1 cellular context compared by ENCODE assay signal in the genomic region with DNA sequence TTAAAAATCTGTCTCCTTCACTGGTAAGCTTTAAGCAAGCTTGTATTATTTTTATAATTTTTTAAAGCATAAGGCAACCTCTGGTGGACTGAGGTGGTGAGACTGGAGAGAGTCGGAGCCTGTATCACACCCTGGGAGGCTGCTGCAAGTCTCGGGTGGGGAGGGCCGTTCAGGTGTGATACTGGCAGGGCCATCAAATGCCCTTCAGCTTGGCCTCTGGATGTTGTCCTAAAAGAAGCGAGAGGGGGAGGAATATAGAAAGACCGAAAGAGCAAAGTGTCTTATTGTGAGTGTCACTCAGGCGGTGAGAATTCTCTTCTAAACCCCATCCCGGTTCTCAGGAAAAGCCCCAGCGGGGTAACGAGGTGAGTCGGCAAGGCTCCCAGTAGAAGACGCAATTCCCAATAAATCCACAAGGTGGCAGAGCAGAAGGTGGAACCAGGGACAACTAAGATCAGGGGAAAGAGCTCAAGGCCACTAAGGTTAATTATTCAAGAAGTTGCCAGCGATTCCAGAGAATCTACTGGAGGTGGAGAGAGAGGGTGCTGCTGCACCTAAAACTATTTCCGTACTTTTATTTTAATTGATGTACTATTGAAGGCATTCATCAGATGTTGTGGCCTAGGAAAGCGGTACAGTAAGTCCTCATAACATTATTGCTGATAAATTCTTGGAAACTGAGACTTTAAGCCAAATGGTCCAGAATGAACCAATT.
TF ChIP-seq lines count a peak whose summit lies in the region.

No MANE protein-coding gene starts in this region.

TF ChIP-seq in HepG2, 621 proteins besides CTCF, POLR2A, EP300 and RAD21 (continued from another document and continues in another):
- TF ChIP-seq, protein P1, sequence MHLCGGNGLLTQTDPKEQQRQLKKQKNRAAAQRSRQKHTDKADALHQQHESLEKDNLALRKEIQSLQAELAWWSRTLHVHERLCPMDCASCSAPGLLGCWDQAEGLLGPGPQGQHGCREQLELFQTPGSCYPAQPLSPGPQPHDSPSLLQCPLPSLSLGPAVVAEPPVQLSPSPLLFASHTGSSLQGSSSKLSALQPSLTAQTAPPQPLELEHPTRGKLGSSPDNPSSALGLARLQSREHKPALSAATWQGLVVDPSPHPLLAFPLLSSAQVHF (CRISPR knock-in tag; IDR thresholded peaks at IDR 0.05) = no peak
- TF ChIP-seq, protein P2, sequence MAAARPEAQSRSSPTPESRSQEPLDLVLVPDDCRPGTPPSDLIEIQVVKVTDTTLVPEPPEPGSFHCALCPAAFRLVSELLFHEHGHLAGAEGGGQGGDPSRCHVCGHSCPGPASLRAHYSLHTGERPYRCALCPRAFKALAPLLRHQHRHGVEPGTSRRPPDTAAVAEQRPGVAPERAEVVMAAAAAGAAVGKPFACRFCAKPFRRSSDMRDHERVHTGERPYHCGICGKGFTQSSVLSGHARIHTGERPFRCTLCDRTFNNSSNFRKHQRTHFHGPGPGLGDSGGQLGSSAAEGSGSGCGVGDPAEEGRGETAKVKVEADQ (CRISPR knock-in tag; IDR thresholded peaks at IDR 0.05; ENCODE audit: borderline replicate concordance) = no peak
- TF ChIP-seq AGO1 (IDR thresholded peaks at IDR 0.05; ENCODE audit: low read depth, low read length, poor library complexity, severe bottlenecking) (no peak), ZNF17 (CRISPR knock-in tag; IDR thresholded peaks at IDR 0.05) (no peak), PHF20 (CRISPR knock-in tag; IDR thresholded peaks at IDR 0.05) (no peak), MIER2 (CRISPR knock-in tag; IDR thresholded peaks at IDR 0.05) (0 out of 2 replicates have a peak, but pooled peaks have one; percentile 51), EHMT2 (IDR thresholded peaks at IDR 0.05; ENCODE audit: borderline replicate concordance, low read depth, low read length) (no peak), TBX3 (IDR thresholded peaks at IDR 0.05; ENCODE audit: borderline replicate concordance) (no peak), SRSF1 (optimal IDR thresholded peaks at IDR 0.05; ENCODE audit: low read depth, low read length) (no peak), MTF2 (CRISPR knock-in tag; IDR thresholded peaks at IDR 0.05; ENCODE audit: borderline replicate concordance) (0 out of 2 replicates have a peak, but pooled peaks have one; percentile 50), ZNF101 (CRISPR knock-in tag; IDR thresholded peaks at IDR 0.05; ENCODE audit: borderline replicate concordance, low read depth) (no peak), HMG20A (CRISPR knock-in tag; IDR thresholded peaks at IDR 0.05; ENCODE audit: borderline replicate concordance) (peak; percentile 43; the same call in 1 of the 2 replicates), ZNF256 (CRISPR knock-in tag; conservative IDR thresholded peaks at IDR 0.05) (no peak), HNRNPL (IDR thresholded peaks at IDR 0.05; ENCODE audit: low read depth, low read length) (no peak), AKAP8 (CRISPR knock-in tag; IDR thresholded peaks at IDR 0.05) (no peak), ERF (CRISPR knock-in tag; IDR thresholded peaks at IDR 0.05) (peak; percentile 86; the same call in 1 of the 2 replicates), ZNF839 (CRISPR knock-in tag; IDR thresholded peaks at IDR 0.05; ENCODE audit: borderline replicate concordance) (no peak), ZNF292 (CRISPR knock-in tag; IDR thresholded peaks at IDR 0.05; ENCODE audit: borderline replicate concordance, low read depth) (peak; percentile 76; the same call in 1 of the 2 replicates), BORCS8-MEF2B (CRISPR knock-in tag; IDR thresholded peaks at IDR 0.05) (no peak; the same call in 1 of the 2 replicates), ZNF776 (CRISPR knock-in tag; IDR thresholded peaks at IDR 0.05) (no peak), ZNF768 (CRISPR knock-in tag; IDR thresholded peaks at IDR 0.05) (no peak), ZSCAN12 (CRISPR knock-in tag; IDR thresholded peaks at IDR 0.05) (no peak), KLF6 (CRISPR knock-in tag; IDR thresholded peaks at IDR 0.05) (no peak), EZH2 (conservative IDR thresholded peaks at IDR 0.05; ENCODE audit: low read depth, low read length) (no peak), MEF2D (CRISPR knock-in tag; IDR thresholded peaks at IDR 0.05) (no peak), PHB2 (IDR thresholded peaks at IDR 0.05; ENCODE audit: partially characterized antibody) (no peak), ATF7-NPFF (CRISPR knock-in tag; IDR thresholded peaks at IDR 0.05; ENCODE audit: low read depth) (no peak), ZC3H4 (CRISPR knock-in tag; IDR thresholded peaks at IDR 0.05; ENCODE audit: borderline replicate concordance) (no peak), ZNF781 (CRISPR knock-in tag; IDR thresholded peaks at IDR 0.05; ENCODE audit: borderline replicate concordance, not compliant biosample characterization) (no peak), IKZF4 (CRISPR knock-in tag; IDR thresholded peaks at IDR 0.05; ENCODE audit: borderline replicate concordance, low read depth, not compliant biosample characterization) (no peak)
- TF ChIP-seq, protein P3, sequence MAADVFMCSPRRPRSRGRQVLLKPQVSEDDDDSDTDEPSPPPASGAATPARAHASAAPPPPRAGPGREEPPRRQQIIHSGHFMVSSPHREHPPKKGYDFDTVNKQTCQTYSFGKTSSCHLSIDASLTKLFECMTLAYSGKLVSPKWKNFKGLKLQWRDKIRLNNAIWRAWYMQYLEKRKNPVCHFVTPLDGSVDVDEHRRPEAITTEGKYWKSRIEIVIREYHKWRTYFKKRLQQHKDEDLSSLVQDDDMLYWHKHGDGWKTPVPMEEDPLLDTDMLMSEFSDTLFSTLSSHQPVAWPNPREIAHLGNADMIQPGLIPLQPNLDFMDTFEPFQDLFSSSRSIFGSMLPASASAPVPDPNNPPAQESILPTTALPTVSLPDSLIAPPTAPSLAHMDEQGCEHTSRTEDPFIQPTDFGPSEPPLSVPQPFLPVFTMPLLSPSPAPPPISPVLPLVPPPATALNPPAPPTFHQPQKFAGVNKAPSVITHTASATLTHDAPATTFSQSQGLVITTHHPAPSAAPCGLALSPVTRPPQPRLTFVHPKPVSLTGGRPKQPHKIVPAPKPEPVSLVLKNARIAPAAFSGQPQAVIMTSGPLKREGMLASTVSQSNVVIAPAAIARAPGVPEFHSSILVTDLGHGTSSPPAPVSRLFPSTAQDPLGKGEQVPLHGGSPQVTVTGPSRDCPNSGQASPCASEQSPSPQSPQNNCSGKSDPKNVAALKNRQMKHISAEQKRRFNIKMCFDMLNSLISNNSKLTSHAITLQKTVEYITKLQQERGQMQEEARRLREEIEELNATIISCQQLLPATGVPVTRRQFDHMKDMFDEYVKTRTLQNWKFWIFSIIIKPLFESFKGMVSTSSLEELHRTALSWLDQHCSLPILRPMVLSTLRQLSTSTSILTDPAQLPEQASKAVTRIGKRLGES (CRISPR knock-in tag; IDR thresholded peaks at IDR 0.05; ENCODE audit: borderline replicate concordance) = no peak
- TF ChIP-seq, protein P4, sequence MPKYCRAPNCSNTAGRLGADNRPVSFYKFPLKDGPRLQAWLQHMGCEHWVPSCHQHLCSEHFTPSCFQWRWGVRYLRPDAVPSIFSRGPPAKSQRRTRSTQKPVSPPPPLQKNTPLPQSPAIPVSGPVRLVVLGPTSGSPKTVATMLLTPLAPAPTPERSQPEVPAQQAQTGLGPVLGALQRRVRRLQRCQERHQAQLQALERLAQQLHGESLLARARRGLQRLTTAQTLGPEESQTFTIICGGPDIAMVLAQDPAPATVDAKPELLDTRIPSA (CRISPR knock-in tag; IDR thresholded peaks at IDR 0.05; ENCODE audit: borderline replicate concordance) = no peak
- TF ChIP-seq, protein P5, sequence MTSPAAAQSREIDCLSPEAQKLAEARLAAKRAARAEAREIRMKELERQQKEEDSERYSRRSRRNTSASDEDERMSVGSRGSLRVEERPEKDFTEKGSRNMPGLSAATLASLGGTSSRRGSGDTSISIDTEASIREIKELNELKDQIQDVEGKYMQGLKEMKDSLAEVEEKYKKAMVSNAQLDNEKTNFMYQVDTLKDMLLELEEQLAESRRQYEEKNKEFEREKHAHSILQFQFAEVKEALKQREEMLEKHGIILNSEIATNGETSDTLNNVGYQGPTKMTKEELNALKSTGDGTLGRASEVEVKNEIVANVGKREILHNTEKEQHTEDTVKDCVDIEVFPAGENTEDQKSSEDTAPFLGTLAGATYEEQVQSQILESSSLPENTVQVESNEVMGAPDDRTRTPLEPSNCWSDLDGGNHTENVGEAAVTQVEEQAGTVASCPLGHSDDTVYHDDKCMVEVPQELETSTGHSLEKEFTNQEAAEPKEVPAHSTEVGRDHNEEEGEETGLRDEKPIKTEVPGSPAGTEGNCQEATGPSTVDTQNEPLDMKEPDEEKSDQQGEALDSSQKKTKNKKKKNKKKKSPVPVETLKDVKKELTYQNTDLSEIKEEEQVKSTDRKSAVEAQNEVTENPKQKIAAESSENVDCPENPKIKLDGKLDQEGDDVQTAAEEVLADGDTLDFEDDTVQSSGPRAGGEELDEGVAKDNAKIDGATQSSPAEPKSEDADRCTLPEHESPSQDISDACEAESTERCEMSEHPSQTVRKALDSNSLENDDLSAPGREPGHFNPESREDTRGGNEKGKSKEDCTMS (CRISPR knock-in tag; conservative IDR thresholded peaks at IDR 0.05) = 0 out of 2 replicates have a peak, but pooled peaks have one; percentile 26
- TF ChIP-seq, protein P6, sequence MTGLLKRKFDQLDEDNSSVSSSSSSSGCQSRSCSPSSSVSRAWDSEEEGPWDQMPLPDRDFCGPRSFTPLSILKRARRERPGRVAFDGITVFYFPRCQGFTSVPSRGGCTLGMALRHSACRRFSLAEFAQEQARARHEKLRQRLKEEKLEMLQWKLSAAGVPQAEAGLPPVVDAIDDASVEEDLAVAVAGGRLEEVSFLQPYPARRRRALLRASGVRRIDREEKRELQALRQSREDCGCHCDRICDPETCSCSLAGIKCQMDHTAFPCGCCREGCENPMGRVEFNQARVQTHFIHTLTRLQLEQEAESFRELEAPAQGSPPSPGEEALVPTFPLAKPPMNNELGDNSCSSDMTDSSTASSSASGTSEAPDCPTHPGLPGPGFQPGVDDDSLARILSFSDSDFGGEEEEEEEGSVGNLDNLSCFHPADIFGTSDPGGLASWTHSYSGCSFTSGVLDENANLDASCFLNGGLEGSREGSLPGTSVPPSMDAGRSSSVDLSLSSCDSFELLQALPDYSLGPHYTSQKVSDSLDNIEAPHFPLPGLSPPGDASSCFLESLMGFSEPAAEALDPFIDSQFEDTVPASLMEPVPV (CRISPR knock-in tag; IDR thresholded peaks at IDR 0.05) = no peak
- TF ChIP-seq, protein P7, sequence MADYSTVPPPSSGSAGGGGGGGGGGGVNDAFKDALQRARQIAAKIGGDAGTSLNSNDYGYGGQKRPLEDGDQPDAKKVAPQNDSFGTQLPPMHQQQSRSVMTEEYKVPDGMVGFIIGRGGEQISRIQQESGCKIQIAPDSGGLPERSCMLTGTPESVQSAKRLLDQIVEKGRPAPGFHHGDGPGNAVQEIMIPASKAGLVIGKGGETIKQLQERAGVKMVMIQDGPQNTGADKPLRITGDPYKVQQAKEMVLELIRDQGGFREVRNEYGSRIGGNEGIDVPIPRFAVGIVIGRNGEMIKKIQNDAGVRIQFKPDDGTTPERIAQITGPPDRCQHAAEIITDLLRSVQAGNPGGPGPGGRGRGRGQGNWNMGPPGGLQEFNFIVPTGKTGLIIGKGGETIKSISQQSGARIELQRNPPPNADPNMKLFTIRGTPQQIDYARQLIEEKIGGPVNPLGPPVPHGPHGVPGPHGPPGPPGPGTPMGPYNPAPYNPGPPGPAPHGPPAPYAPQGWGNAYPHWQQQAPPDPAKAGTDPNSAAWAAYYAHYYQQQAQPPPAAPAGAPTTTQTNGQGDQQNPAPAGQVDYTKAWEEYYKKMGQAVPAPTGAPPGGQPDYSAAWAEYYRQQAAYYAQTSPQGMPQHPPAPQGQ (CRISPR knock-in tag; IDR thresholded peaks at IDR 0.05; ENCODE audit: borderline replicate concordance) = no peak
- TF ChIP-seq, protein P8, sequence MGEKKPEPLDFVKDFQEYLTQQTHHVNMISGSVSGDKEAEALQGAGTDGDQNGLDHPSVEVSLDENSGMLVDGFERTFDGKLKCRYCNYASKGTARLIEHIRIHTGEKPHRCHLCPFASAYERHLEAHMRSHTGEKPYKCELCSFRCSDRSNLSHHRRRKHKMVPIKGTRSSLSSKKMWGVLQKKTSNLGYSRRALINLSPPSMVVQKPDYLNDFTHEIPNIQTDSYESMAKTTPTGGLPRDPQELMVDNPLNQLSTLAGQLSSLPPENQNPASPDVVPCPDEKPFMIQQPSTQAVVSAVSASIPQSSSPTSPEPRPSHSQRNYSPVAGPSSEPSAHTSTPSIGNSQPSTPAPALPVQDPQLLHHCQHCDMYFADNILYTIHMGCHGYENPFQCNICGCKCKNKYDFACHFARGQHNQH (CRISPR knock-in tag; IDR thresholded peaks at IDR 0.05) = peak; percentile 43; the same call in 1 of the 2 replicates
- TF ChIP-seq, protein P9, sequence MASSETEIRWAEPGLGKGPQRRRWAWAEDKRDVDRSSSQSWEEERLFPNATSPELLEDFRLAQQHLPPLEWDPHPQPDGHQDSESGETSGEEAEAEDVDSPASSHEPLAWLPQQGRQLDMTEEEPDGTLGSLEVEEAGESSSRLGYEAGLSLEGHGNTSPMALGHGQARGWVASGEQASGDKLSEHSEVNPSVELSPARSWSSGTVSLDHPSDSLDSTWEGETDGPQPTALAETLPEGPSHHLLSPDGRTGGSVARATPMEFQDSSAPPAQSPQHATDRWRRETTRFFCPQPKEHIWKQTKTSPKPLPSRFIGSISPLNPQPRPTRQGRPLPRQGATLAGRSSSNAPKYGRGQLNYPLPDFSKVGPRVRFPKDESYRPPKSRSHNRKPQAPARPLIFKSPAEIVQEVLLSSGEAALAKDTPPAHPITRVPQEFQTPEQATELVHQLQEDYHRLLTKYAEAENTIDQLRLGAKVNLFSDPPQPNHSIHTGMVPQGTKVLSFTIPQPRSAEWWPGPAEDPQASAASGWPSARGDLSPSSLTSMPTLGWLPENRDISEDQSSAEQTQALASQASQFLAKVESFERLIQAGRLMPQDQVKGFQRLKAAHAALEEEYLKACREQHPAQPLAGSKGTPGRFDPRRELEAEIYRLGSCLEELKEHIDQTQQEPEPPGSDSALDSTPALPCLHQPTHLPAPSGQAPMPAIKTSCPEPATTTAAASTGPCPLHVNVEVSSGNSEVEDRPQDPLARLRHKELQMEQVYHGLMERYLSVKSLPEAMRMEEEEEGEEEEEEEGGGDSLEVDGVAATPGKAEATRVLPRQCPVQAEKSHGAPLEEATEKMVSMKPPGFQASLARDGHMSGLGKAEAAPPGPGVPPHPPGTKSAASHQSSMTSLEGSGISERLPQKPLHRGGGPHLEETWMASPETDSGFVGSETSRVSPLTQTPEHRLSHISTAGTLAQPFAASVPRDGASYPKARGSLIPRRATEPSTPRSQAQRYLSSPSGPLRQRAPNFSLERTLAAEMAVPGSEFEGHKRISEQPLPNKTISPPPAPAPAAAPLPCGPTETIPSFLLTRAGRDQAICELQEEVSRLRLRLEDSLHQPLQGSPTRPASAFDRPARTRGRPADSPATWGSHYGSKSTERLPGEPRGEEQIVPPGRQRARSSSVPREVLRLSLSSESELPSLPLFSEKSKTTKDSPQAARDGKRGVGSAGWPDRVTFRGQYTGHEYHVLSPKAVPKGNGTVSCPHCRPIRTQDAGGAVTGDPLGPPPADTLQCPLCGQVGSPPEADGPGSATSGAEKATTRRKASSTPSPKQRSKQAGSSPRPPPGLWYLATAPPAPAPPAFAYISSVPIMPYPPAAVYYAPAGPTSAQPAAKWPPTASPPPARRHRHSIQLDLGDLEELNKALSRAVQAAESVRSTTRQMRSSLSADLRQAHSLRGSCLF (CRISPR knock-in tag; IDR thresholded peaks at IDR 0.05; ENCODE audit: borderline replicate concordance) = no peak
- TF ChIP-seq, protein P10, sequence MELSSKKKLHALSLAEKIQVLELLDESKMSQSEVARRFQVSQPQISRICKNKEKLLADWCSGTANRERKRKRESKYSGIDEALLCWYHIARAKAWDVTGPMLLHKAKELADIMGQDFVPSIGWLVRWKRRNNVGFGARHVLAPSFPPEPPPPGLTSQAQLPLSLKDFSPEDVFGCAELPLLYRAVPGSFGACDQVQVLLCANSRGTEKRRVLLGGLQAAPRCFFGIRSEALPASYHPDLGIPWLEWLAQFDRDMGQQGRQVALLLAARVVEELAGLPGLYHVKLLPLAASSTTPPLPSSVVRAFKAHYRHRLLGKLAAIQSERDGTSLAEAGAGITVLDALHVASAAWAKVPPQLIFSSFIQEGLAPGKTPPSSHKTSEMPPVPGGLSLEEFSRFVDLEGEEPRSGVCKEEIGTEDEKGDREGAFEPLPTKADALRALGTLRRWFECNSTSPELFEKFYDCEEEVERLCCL (CRISPR knock-in tag; IDR thresholded peaks at IDR 0.05; ENCODE audit: borderline replicate concordance) = no peak
